Comparison of ENCODE assay signal across 15 cellular contexts in the genomic region with DNA sequence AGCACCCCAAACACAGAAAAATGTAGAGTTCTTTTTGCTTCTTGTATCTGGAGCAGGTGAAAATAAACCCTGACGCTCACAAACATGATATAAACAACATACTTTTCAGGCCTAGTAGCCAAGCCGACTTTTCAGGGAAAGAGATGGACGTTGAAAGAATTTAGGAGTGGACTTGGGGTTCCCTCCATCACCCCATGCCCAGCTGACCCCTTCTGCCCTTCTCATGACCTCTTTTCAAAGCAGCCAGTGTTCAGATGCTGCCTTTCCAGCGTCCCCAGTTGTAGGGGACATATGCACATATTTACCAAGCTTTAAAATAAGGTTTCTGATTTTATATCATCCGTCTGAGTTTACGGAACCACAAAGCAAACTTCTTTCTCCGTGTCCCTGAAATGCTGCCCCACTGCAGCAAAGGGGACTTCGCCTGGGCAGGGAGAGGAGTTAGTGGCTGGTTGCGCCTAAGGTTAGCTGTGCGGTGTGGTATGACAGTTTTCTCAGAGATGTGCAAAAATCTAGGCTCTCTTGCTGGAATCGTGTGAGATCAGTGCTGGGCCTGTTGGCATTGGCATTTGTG.
DNase-seq lines count a peak whose midpoint lies in the region; FAIRE-seq and TF ChIP-seq lines count a peak whose summit lies in the region.
"Had no signal": no experiment of that assay in that cellular context is flagged by ENCODE, and none has a peak within 500 bp of the region (broad histone marks: within the 10 kb centered on the region; RNA-seq: fewer than 3 reads in every experiment).

No MANE protein-coding gene starts in this region.

- no peak overlapping the region for H3K4me2 ChIP-seq in astrocyte (ENCODE audit: low read length)

- WGBS in thymus: 93% methylated on average over 11 of the region's 11 CpGs

- H3K36me3 ChIP-seq in astrocyte (ENCODE audit: insufficient read depth, low read length): no peaks in the 10 kb centered on the region
- H3K36me3 ChIP-seq in muscle layer of colon (ENCODE audit: insufficient read depth, low read length): no peaks in the 10 kb centered on the region
- no peaks in the 10 kb centered on the region for H3K36me3 ChIP-seq in thymus (ENCODE audit: control insufficient read depth, insufficient read depth)
- H3K36me3 ChIP-seq: stomach had no signal

- TF ChIP-seq CTCF in astrocyte (IDR thresholded peaks at IDR 0.05; ENCODE audit: insufficient read depth, low read depth, low read length): no peak

- no peak overlapping the region for H2AFZ ChIP-seq in astrocyte (ENCODE audit: low read depth, low read length)

- H3K27me3 Mint-ChIP-seq in activated naive CD4-positive, alpha-beta T cell treated with anti-CD3 and anti-CD28 coated beads for 36 hours (ENCODE audit: low read depth): no peaks in the 10 kb centered on the region
- no peaks in the 10 kb centered on the region for H3K27me3 Mint-ChIP-seq in astrocyte (ENCODE audit: low read depth, unreplicated experiment)

- H3K9me3 ChIP-seq in astrocyte (ENCODE audit: insufficient read depth, low read depth, low read length): no peaks in the 10 kb centered on the region
- H3K9me3 ChIP-seq in muscle layer of colon (ENCODE audit: low read length): no peaks in the 10 kb centered on the region
- H3K9me3 ChIP-seq in thymus (ENCODE audit: control insufficient read depth): no peaks in the 10 kb centered on the region
- H3K9me3 ChIP-seq: stomach had no signal

- peaks cover 76% of the 10 kb centered on the region for H3K79me2 ChIP-seq in astrocyte (ENCODE audit: insufficient read depth, low read length)

- no peak for FAIRE-seq in astrocyte (lab: Jason Lieb, UNC)
- FAIRE-seq: kidney had no signal

- H3K4me1 ChIP-seq in astrocyte (ENCODE audit: insufficient read depth, low read length) (peaks cover 15% of the 10 kb centered on the region), muscle layer of colon (ENCODE audit: insufficient read depth, low read length) (peaks cover 62% of the 10 kb centered on the region), thymus (ENCODE audit: control insufficient read depth, insufficient read depth, low read length) (peaks cover 73% of the 10 kb centered on the region)

- in situ Hi-C loops in KBM-7 (cut with MboI; ENCODE audit: low pct_unique_long_range_greater_than_20kb, low sequenced_read_pairs): no loop called here

- no peak overlapping the region for H3K4me3 ChIP-seq in astrocyte (ENCODE audit: insufficient read depth, low read depth, low read length)
- peak overlapping the region in 1 of 2 donors; percentile 32 for H3K4me3 ChIP-seq in muscle layer of colon (ENCODE audit: low read depth in 1 of 2, low read length in 2 of 2)
- no peak overlapping the region for H3K4me3 ChIP-seq in thymus (ENCODE audit: low read length)
- H3K4me3 ChIP-seq: stomach had no signal

- H3K27me3 ChIP-seq in astrocyte (ENCODE audit: insufficient read depth, low read length) (no peaks in the 10 kb centered on the region), muscle layer of colon (ENCODE audit: control insufficient read depth in 1 of 2, insufficient read depth in 2 of 2, low read length in 2 of 2) (no peaks in the 10 kb centered on the region), thymus (ENCODE audit: control insufficient read depth, insufficient read depth) (no peaks in the 10 kb centered on the region)

- no peaks in the 10 kb centered on the region for H3K9me3 Mint-ChIP-seq in activated naive CD4-positive, alpha-beta T cell treated with anti-CD3 and anti-CD28 coated beads for 36 hours
- H3K9me3 Mint-ChIP-seq in astrocyte (ENCODE audit: unreplicated experiment): no peaks in the 10 kb centered on the region

- peaks cover 53% of the 10 kb centered on the region for H3K4me1 Mint-ChIP-seq in activated naive CD4-positive, alpha-beta T cell treated with anti-CD3 and anti-CD28 coated beads for 36 hours (ENCODE audit: low read depth)
- H3K4me1 Mint-ChIP-seq in astrocyte (ENCODE audit: low read depth, unreplicated experiment): peaks cover 54% of the 10 kb centered on the region

- H3K9ac ChIP-seq in astrocyte (ENCODE audit: low read length) (no peak overlapping the region), muscle layer of colon (ENCODE audit: low read length) (peak overlapping the region; percentile 21)

- peak overlapping the region; percentile 44 for H3K27ac Mint-ChIP-seq in activated naive CD4-positive, alpha-beta T cell treated with anti-CD3 and anti-CD28 coated beads for 36 hours
- peak overlapping the region; percentile 10 for H3K27ac Mint-ChIP-seq in astrocyte (ENCODE audit: unreplicated experiment)

- no peak for DNase-seq in activated naive CD4-positive, alpha-beta T cell treated with anti-CD3 and anti-CD28 coated beads for 36 hours
- DNase-seq in activated naive CD4-positive, alpha-beta T cell treated with anti-CD3 and anti-CD28 coated beads, Interleukin-2, amount 50 U/mL, for 16 hours: no peak
- DNase-seq in astrocyte (ENCODE audit: low read depth): no peak
- no peak for DNase-seq in anterior cingulate cortex (lab: John Stamatoyannopoulos, UW)
- DNase-seq in KBM-7: no peak
- DNase-seq in NCI-H510A treated with DMSO at 0.1 percent for 48 hours (lab: John Stamatoyannopoulos, UW): no peak
- DNase-seq: activated CD4-positive, alpha-beta T cell treated with anti-CD3 and anti-CD28 coated beads for 1 hour; activated effector memory CD4-positive, alpha-beta T cell treated with Interleukin-2 at 50 U/mL for 16 hours; kidney; NCI-H1694 treated with DMSO at 0.1 percent for 48 hours; stimulated activated CD4-positive, alpha-beta T cell treated with anti-CD3 and anti-CD28 coated beads, Interleukin-4, amount 100 ng/mL, for 24 hours; stomach had no signal

- H4K20me1 ChIP-seq in astrocyte (ENCODE audit: insufficient read depth, low read length): peaks cover 77% of the 10 kb centered on the region

- H3K27ac ChIP-seq in astrocyte (ENCODE audit: low read depth, low read length): no peak overlapping the region
- H3K27ac ChIP-seq in muscle layer of colon (ENCODE audit: low read depth, low read length): peak overlapping the region; percentile 29
- peak overlapping the region; percentile 96 for H3K27ac ChIP-seq in thymus (ENCODE audit: low read depth)
- H3K27ac ChIP-seq: 22Rv1 had no signal

- intact Hi-C loops in activated naive CD4-positive, alpha-beta T cell treated with anti-CD3 and anti-CD28 coated beads for 36 hours (cut with micrococcal nuclease): loop anchor here (5.0 to 10.0 kb wide), 2 partner anchors 128 to 326 kb away; partner anchors contain the start of genes BFAR and PARN

- no peak overlapping the region for H3K4me3 Mint-ChIP-seq in activated naive CD4-positive, alpha-beta T cell treated with anti-CD3 and anti-CD28 coated beads for 36 hours
- H3K4me3 Mint-ChIP-seq in astrocyte (ENCODE audit: unreplicated experiment): peak overlapping the region; percentile 95

- no peaks in the 10 kb centered on the region for H3K36me3 Mint-ChIP-seq in activated naive CD4-positive, alpha-beta T cell treated with anti-CD3 and anti-CD28 coated beads for 36 hours (ENCODE audit: low read depth)
- H3K36me3 Mint-ChIP-seq in astrocyte (ENCODE audit: low read depth, unreplicated experiment): peaks cover 7% of the 10 kb centered on the region

- CTCF ChIA-PET in activated naive CD4-positive, alpha-beta T cell treated with anti-CD3 and anti-CD28 coated beads for 36 hours (lab: Charles Lee): interaction anchor here (0.6 kb wide), 1 partner anchor 136 kb away, joined by 7 read pairs; no protein-coding TSS in a partner anchor
